In genomic region chr12:116502141-116502725, GRCh38 we compare ENCODE assay signal across 12 cellular contexts.
"Had no signal": no experiment of that assay in that cellular context is flagged by ENCODE, and none has a peak within 500 bp of the region (broad histone marks: within the 10 kb centered on the region; RNA-seq: fewer than 3 reads in every experiment).

No MANE protein-coding gene starts in this region.

- ATAC-seq: activated CD4-positive, alpha-beta T cell treated with anti-CD3 and anti-CD28 coated beads for 36 hours; gastrocnemius medialis; WTC11 had no signal

- H3K4me3 ChIP-seq: gastrocnemius medialis, left lung had no signal

- DNase-seq: activated CD4-positive, alpha-beta T cell treated with anti-CD3 and anti-CD28 coated beads for 36 hours; activated CD4-positive, alpha-beta T cell treated with anti-CD3 and anti-CD28 coated beads, Interleukin-2, amount 50 U/mL, for 48 hours; activated gamma-delta T cell; effector CD4-positive, alpha-beta T cell; gastrocnemius medialis; head of caudate nucleus; stimulated activated CD4-positive, alpha-beta T cell treated with anti-CD3 and anti-CD28 coated beads, Interleukin-12 subunit alpha, Interleukin-12 subunit beta, amount 100 ng/mL, for 4 hours; stimulated activated CD4-positive, alpha-beta T cell treated with anti-CD3 and anti-CD28 coated beads, Interleukin-1b, Interleukin-23, amount 100 ng/mL, for 48 hours; stimulated activated CD8-positive, alpha-beta memory T cell treated with anti-CD3 and anti-CD28 coated beads, Interleukin-4, amount 100 ng/mL, for 48 hours; stimulated activated naive CD4-positive, alpha-beta T cell had no signal

- H3K9me3 ChIP-seq: gastrocnemius medialis, left lung had no signal

- H3K4me1 ChIP-seq: gastrocnemius medialis, left lung had no signal

- H3K27me3 ChIP-seq: gastrocnemius medialis had no signal

- H3K36me3 ChIP-seq: gastrocnemius medialis, left lung had no signal

- H3K27ac ChIP-seq: gastrocnemius medialis had no signal
